ENCODE assay signal across 13 cellular contexts in genomic region chr9:132647355-132647754, GRCh38. TPM values are rescaled to one million over a fixed set of nuclear protein-coding genes. Genes with fewer than 3 reads are reported as not detected.
A peak's percentile ranks its signal among the peaks of the same experiment; 100 is the strongest.
DNase-seq lines count a peak whose midpoint lies in the region; ATAC-seq, FAIRE-seq and TF ChIP-seq lines count a peak whose summit lies in the region.
"Had no signal": no experiment of that assay in that cellular context is flagged by ENCODE, and none has a peak within 500 bp of the region (broad histone marks: within the 10 kb centered on the region; RNA-seq: fewer than 3 reads in every experiment).

No MANE protein-coding gene starts in this region.

- no peak for ATAC-seq in GM21447 (IDR thresholded peaks at IDR 0.05; ENCODE audit: unreplicated experiment)
- ATAC-seq: A549, body of pancreas, left colon had no signal

- peak; percentile 98 for FAIRE-seq in RCC 7860 (lab: Jason Lieb, UNC)
- FAIRE-seq: A549 had no signal

- no peak for TF ChIP-seq CTCF in epithelial cell of esophagus (IDR thresholded peaks at IDR 0.05; ENCODE audit: insufficient read depth, low read depth, low read length, missing control alignments)

- H3K4me3 ChIP-seq in epithelial cell of esophagus (ENCODE audit: low read length) (no peak overlapping the region), skeletal muscle cell (ENCODE audit: low read depth, low read length) (no peak overlapping the region)
- H3K4me3 ChIP-seq: A549, body of pancreas had no signal

- DNase-seq in activated CD4-positive, alpha-beta T cell treated with anti-CD3 and anti-CD28 coated beads for 48 hours, result peak; percentile 7
- DNase-seq in activated CD4-positive, alpha-beta T cell treated with anti-CD3 and anti-CD28 coated beads, Interleukin-2, amount 50 U/mL, for 1 hour, result no peak
- DNase-seq in RCC 7860 (ENCODE audit: low spot score) (peak; percentile 91), epithelial cell of esophagus (ENCODE audit: low read depth) (peak; percentile 44), skeletal muscle cell (ENCODE audit: low read depth) (peak; percentile 98), cerebellum (ENCODE audit: low spot score) (no peak), NCI-H128 (lab: John Stamatoyannopoulos, UW; ENCODE audit: unreplicated experiment) (no peak)
- DNase-seq: body of pancreas; left colon; NCI-H2029 treated with DMSO at 0.1 percent for 48 hours; stimulated activated CD4-positive, alpha-beta T cell treated with anti-CD3 and anti-CD28 coated beads, Interleukin-4, amount 100 ng/mL, for 1 hour had no signal

RNA-seq across cellular contexts. Expression of gene DDX31, which starts 22.4 kb away (rescaled TPM):
- total RNA-seq in cerebellum, result 21.4 TPM

RNA-seq across cellular contexts. Expression of gene GTF3C4, which starts 22.9 kb away (rescaled TPM):
- total RNA-seq in cerebellum, result 25.4 TPM

Comparison
In these comparisons a context has a peak if more than half of its experiments do, and no peak if none do; other contexts are left out.
1. DNase-seq: peak in activated CD4-positive, alpha-beta T cell treated with anti-CD3 and anti-CD28 coated beads for 48 hours (single experiment), RCC 7860 (single experiment), epithelial cell of esophagus (single experiment) and skeletal muscle cell (single experiment); none in activated CD4-positive, alpha-beta T cell treated with anti-CD3 and anti-CD28 coated beads, Interleukin-2, amount 50 U/mL, for 1 hour (single experiment), cerebellum (single experiment) and NCI-H128 (single experiment).